Comparison of ENCODE assay signal across 8 cellular contexts in genomic region chr1:83476518-83476917, GRCh38.
DNase-seq lines count a peak whose midpoint lies in the region; ATAC-seq and TF ChIP-seq lines count a peak whose summit lies in the region.
"Not testable (repeated sequence)": the region's sequence is repeated elsewhere in the genome, so short reads cannot be mapped to it uniquely, and the experiment has no call there.

No MANE protein-coding gene starts in this region.

- H3K36me3 Mint-ChIP-seq in activated B cell treated with CpG ODN at 0.5 μM for 24 hours (ENCODE audit: low read depth): not testable (repeated sequence)

- DNase-seq in activated B cell treated with CpG ODN at 0.5 μM for 24 hours: not testable (repeated sequence)
- peak; percentile 1 for DNase-seq in stimulated activated CD4-positive, alpha-beta T cell treated with anti-CD3 and anti-CD28 coated beads, Interleukin-1b, Interleukin-23, amount 100 ng/mL, for 48 hours

- H3K4me1 Mint-ChIP-seq in activated B cell treated with CpG ODN at 0.5 μM for 24 hours: peaks cover 41% of the 10 kb centered on the region

- not testable (repeated sequence) for TF ChIP-seq CTCF in activated B cell treated with CpG ODN at 0.5 μM for 24 hours (IDR thresholded peaks at IDR 0.05)

- CTCF ChIA-PET in activated B cell treated with CpG ODN at 0.5 μM for 24 hours (lab: Charles Lee): not testable (repeated sequence)

- intact Hi-C loops in activated B cell treated with CpG ODN at 0.5 μM for 24 hours (cut with micrococcal nuclease): not testable (repeated sequence)

- POLR2A ChIA-PET in activated B cell treated with CpG ODN at 0.5 μM for 24 hours (lab: Charles Lee): not testable (repeated sequence)

- H3K27me3 Mint-ChIP-seq in activated B cell treated with CpG ODN at 0.5 μM for 24 hours: not testable (repeated sequence)

- not testable (repeated sequence) for H3K4me3 Mint-ChIP-seq in activated B cell treated with CpG ODN at 0.5 μM for 24 hours

- ATAC-seq in GM18499 (IDR thresholded peaks at IDR 0.05; ENCODE audit: insufficient read depth, unreplicated experiment) (peak; percentile 57), GM18907 (IDR thresholded peaks at IDR 0.05; ENCODE audit: unreplicated experiment) (peak; percentile 82), GM19468 (IDR thresholded peaks at IDR 0.05; ENCODE audit: extremely low read depth, unreplicated experiment) (peak; percentile 59), HG02610 (IDR thresholded peaks at IDR 0.05; ENCODE audit: unreplicated experiment) (peak; percentile 68), HG02973 (IDR thresholded peaks at IDR 0.05; ENCODE audit: unreplicated experiment) (peak; percentile 77), HG03354 (IDR thresholded peaks at IDR 0.05; ENCODE audit: poor library complexity, severe bottlenecking, unreplicated experiment) (peak; percentile 82), activated B cell treated with CpG ODN at 0.5 μM for 24 hours (ENCODE audit: low read depth) (peak; percentile 15)

- H3K9me3 Mint-ChIP-seq in activated B cell treated with CpG ODN at 0.5 μM for 24 hours: not testable (repeated sequence)

- H3K27ac Mint-ChIP-seq in activated B cell treated with CpG ODN at 0.5 μM for 24 hours: not testable (repeated sequence)

Comparison
In these comparisons a context has a peak if more than half of its experiments do, and no peak if none do; other contexts are left out.
1. ATAC-seq: peak in every context shown above with its lines; median percentile 82 in GM18907; 82 in HG03354; 77 in HG02973; 68 in HG02610; 59 in GM19468; 57 in GM18499; 15 in activated B cell treated with CpG ODN at 0.5 μM for 24 hours.